In genomic region chr14:84496677-84497076, GRCh38 we compare ENCODE assay signal across 3 cellular contexts.
"Had no signal": no experiment of that assay in that cellular context is flagged by ENCODE, and none has a peak within 500 bp of the region (broad histone marks: within the 10 kb centered on the region; RNA-seq: fewer than 3 reads in every experiment).

No MANE protein-coding gene starts in this region.

- H3K4me3 ChIP-seq: GM12878 had no signal

- DNase-seq: GDM1, GF-D8 had no signal
